Comparison of ENCODE assay signal across 17 cellular contexts in genomic region chr5:134447815-134448520, GRCh38.
"Had no signal": no experiment of that assay in that cellular context is flagged by ENCODE, and none has a peak within 500 bp of the region (broad histone marks: within the 10 kb centered on the region; RNA-seq: fewer than 3 reads in every experiment).

No MANE protein-coding gene starts in this region.

- ATAC-seq: activated CD8-positive, alpha-beta memory T cell treated with anti-CD3 and anti-CD28 coated beads, Interleukin-2, amount 10 ng/mL, durations not matched to agents 7 days and 5 days; activated T-helper 17 cell treated with anti-CD3 and anti-CD28 coated beads, Interleukin-2, amount 50 U/mL, for 72 hours; gastroesophageal sphincter; heart left ventricle had no signal

- H3K27me3 Mint-ChIP-seq: activated CD4-positive, alpha-beta memory T cell treated with anti-CD3 and anti-CD28 coated beads, Interleukin-2, amount 10 ng/mL, durations not matched to agents 7 days and 5 days; activated CD8-positive, alpha-beta memory T cell treated with anti-CD3 and anti-CD28 coated beads, Interleukin-2, amount 10 ng/mL, durations not matched to agents 7 days and 5 days; activated T-helper 17 cell treated with anti-CD3 and anti-CD28 coated beads, Interleukin-2, amount 50 U/mL, for 72 hours had no signal

- DNase-seq: activated CD4-positive, alpha-beta memory T cell treated with anti-CD3 and anti-CD28 coated beads, Interleukin-2, amount 10 ng/mL, durations not matched to agents 7 days and 5 days; activated CD4-positive, alpha-beta T cell treated with anti-CD3 and anti-CD28 coated beads for 48 hours; activated CD8-positive, alpha-beta memory T cell treated with anti-CD3 and anti-CD28 coated beads, Interleukin-2, amount 10 ng/mL, durations not matched to agents 7 days and 5 days; activated naive CD4-positive, alpha-beta T cell; brain microvascular endothelial cell; heart left ventricle; occipital lobe; retina; stimulated activated CD4-positive, alpha-beta T cell treated with anti-CD3 and anti-CD28 coated beads, Interleukin-12 subunit alpha, Interleukin-12 subunit beta, amount 100 ng/mL, for 4 hours; stimulated activated CD4-positive, alpha-beta T cell treated with anti-CD3 and anti-CD28 coated beads, Interleukin-1b, Interleukin-23, amount 100 ng/mL, for 48 hours; stimulated activated CD8-positive, alpha-beta memory T cell treated with anti-CD3 and anti-CD28 coated beads, Interleukin-4, amount 100 ng/mL, for 48 hours; stomach; trophoblast cell had no signal

- H3K27ac Mint-ChIP-seq: activated CD4-positive, alpha-beta memory T cell treated with anti-CD3 and anti-CD28 coated beads, Interleukin-2, amount 10 ng/mL, durations not matched to agents 7 days and 5 days; activated CD8-positive, alpha-beta memory T cell treated with anti-CD3 and anti-CD28 coated beads, Interleukin-2, amount 10 ng/mL, durations not matched to agents 7 days and 5 days; activated T-helper 17 cell treated with anti-CD3 and anti-CD28 coated beads, Interleukin-2, amount 50 U/mL, for 72 hours; WTC11 had no signal

- H3K4me3 Mint-ChIP-seq: activated CD4-positive, alpha-beta memory T cell treated with anti-CD3 and anti-CD28 coated beads, Interleukin-2, amount 10 ng/mL, durations not matched to agents 7 days and 5 days; activated CD8-positive, alpha-beta memory T cell treated with anti-CD3 and anti-CD28 coated beads, Interleukin-2, amount 10 ng/mL, durations not matched to agents 7 days and 5 days; activated T-helper 17 cell treated with anti-CD3 and anti-CD28 coated beads, Interleukin-2, amount 50 U/mL, for 72 hours; nephron; WTC11 had no signal

- H3K9me3 Mint-ChIP-seq: activated CD4-positive, alpha-beta memory T cell treated with anti-CD3 and anti-CD28 coated beads, Interleukin-2, amount 10 ng/mL, durations not matched to agents 7 days and 5 days; activated T-helper 17 cell treated with anti-CD3 and anti-CD28 coated beads, Interleukin-2, amount 50 U/mL, for 72 hours; nephron had no signal

- H3K36me3 Mint-ChIP-seq: activated CD8-positive, alpha-beta memory T cell treated with anti-CD3 and anti-CD28 coated beads, Interleukin-2, amount 10 ng/mL, durations not matched to agents 7 days and 5 days had no signal

- H3K4me1 Mint-ChIP-seq: activated CD4-positive, alpha-beta memory T cell treated with anti-CD3 and anti-CD28 coated beads, Interleukin-2, amount 10 ng/mL, durations not matched to agents 7 days and 5 days; activated T-helper 17 cell treated with anti-CD3 and anti-CD28 coated beads, Interleukin-2, amount 50 U/mL, for 72 hours had no signal
